In the genomic region with DNA sequence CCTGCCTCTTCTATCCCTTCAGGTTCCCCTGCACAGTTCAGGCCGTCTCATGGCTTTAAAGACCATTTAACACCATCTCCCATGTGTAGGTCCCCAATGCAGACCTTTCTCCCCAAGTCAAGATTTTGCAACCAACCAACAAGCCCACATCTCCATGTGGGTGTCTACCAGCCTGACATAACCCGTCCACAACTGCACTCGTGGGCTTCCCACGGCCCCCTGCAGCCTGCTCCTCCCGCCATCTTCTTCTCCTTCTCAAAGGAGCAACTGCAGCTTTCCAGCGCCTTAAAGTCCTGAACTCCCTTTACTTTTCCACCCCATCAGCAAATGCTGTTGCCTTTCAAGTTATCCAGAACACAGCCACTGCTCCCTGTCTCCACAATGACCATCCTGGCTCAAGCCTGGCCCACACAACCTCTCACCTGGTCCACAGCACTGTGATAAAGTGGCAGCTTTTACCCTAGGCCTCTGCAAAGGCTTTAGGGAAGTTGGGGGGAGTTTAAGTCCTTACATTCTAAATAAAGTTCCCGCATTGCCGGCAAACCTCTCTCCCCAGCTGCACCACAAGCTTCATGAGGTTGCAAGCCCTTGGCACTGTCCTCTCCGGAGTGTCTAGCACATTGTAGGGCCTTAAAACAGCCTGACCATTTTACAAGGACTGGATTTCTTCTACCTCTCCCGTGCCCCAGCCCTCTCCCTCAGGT, we compare ENCODE assay signal across 15 cellular contexts.
A peak's percentile ranks its signal among the peaks of the same experiment; 100 is the strongest.
DNase-seq lines count a peak whose midpoint lies in the region; ATAC-seq, FAIRE-seq and TF ChIP-seq lines count a peak whose summit lies in the region.
"Had no signal": no experiment of that assay in that cellular context is flagged by ENCODE, and none has a peak within 500 bp of the region (broad histone marks: within the 10 kb centered on the region; RNA-seq: fewer than 3 reads in every experiment).

No MANE protein-coding gene starts in this region.

- H3K27me3 Mint-ChIP-seq in GM23338 (ENCODE audit: insufficient read depth, low read depth, poor library complexity), result peaks cover 7% of the 10 kb centered on the region
- H3K27me3 Mint-ChIP-seq in activated CD8-positive, alpha-beta T cell treated with anti-CD3 and anti-CD28 coated beads, Interleukin-2, amount 10 ng/mL, durations not matched to agents 7 days and 5 days (ENCODE audit: low read depth), result no peaks in the 10 kb centered on the region
- H3K27me3 Mint-ChIP-seq: activated B cell treated with CpG ODN at 0.5 μM for 24 hours had no signal

- POLR2A ChIA-PET in A673 (lab: Charles Lee; ENCODE audit: low non-redundant PET), result no interaction called here
- POLR2A ChIA-PET in activated CD8-positive, alpha-beta T cell treated with anti-CD3 and anti-CD28 coated beads, Interleukin-2, amount 10 ng/mL, durations not matched to agents 7 days and 5 days (lab: Charles Lee), result interaction anchor here (0.5 to 1.0 kb wide), 2 partner anchors 21 to 140 kb away, joined by 3 read pairs; partner anchors contain the start of gene PREX1

- no peaks in the 10 kb centered on the region for H4K20me1 ChIP-seq in GM23338 (replicated peaks; ENCODE audit: insufficient read depth)

- ATAC-seq in GM23338 (no peak), lower lobe of right lung (no peak), mucosa of descending colon (no peak), HG03108 (IDR thresholded peaks at IDR 0.05; ENCODE audit: unreplicated experiment) (no peak)
- ATAC-seq in activated CD8-positive, alpha-beta T cell treated with anti-CD3 and anti-CD28 coated beads, Interleukin-2, amount 10 ng/mL, durations not matched to agents 7 days and 5 days, result no peak

- H3K4me2 ChIP-seq in GM23338, result no peak overlapping the region

- peaks cover 5% of the 10 kb centered on the region for H3K4me1 Mint-ChIP-seq in GM23338
- peaks cover 78% of the 10 kb centered on the region for H3K4me1 Mint-ChIP-seq in activated CD8-positive, alpha-beta T cell treated with anti-CD3 and anti-CD28 coated beads, Interleukin-2, amount 10 ng/mL, durations not matched to agents 7 days and 5 days (ENCODE audit: low read depth)

- intact Hi-C loops in A673 (cut with micrococcal nuclease; ENCODE audit: unreplicated experiment), result no loop called here
- intact Hi-C loops in lower lobe of right lung (cut with DNase I), result no loop called here
- intact Hi-C loops in mucosa of descending colon (cut with DNase I, micrococcal nuclease), result no loop called here

- no TSS peak for BruUV-seq in A673 (replicated peaks; lab: Mats Ljungman, UMichigan)

- no peak for FAIRE-seq in D721Med (lab: Jason Lieb, UNC)
- FAIRE-seq: HTR-8/SVneo, keratinocyte had no signal

- peaks cover 45% of the 10 kb centered on the region for H3K36me3 ChIP-seq in A673 (ENCODE audit: insufficient read depth, low read length, poor library complexity, severe bottlenecking)
- H3K36me3 ChIP-seq in GM23338 (ENCODE audit: insufficient read depth), result no peaks in the 10 kb centered on the region
- H3K36me3 ChIP-seq in lower lobe of right lung, result peaks cover 35% of the 10 kb centered on the region
- H3K36me3 ChIP-seq in mucosa of descending colon (ENCODE audit: low read depth), result no peaks in the 10 kb centered on the region
- H3K36me3 ChIP-seq: cardiac muscle cell, MG63 had no signal

- no peak for TF ChIP-seq CTCF in A673 (conservative IDR thresholded peaks at IDR 0.05; ENCODE audit: low read depth, low read length)
- no peak for TF ChIP-seq CTCF in GM23338 (conservative IDR thresholded peaks at IDR 0.05; ENCODE audit: low read depth in 2 of 2)
- TF ChIP-seq CTCF in lower lobe of right lung (IDR thresholded peaks at IDR 0.05), result no peak
- TF ChIP-seq CTCF in D721Med (IDR thresholded peaks at IDR 0.05; ENCODE audit: insufficient read depth, missing control alignments), result no peak
- no peak for TF ChIP-seq CTCF in mucosa of descending colon (IDR thresholded peaks at IDR 0.05)

- no peaks in the 10 kb centered on the region for H3K9me2 ChIP-seq in GM23338 (ENCODE audit: insufficient read depth)
- H3K9me2 ChIP-seq: SK-N-SH had no signal

- CTCF ChIA-PET in A673 (lab: Charles Lee), result no interaction called here
- CTCF ChIA-PET in activated CD8-positive, alpha-beta T cell treated with anti-CD3 and anti-CD28 coated beads, Interleukin-2, amount 10 ng/mL, durations not matched to agents 7 days and 5 days (lab: Charles Lee), result interaction anchor here (1.5 kb wide), 1 partner anchor 13 kb away, joined by 3 read pairs; no protein-coding TSS in a partner anchor

- no peaks in the 10 kb centered on the region for H3F3A ChIP-seq in GM23338 (replicated peaks; ENCODE audit: low read depth)

- H3K36me3 Mint-ChIP-seq in GM23338 (ENCODE audit: low read depth), result peaks cover 10% of the 10 kb centered on the region
- peaks cover 85% of the 10 kb centered on the region for H3K36me3 Mint-ChIP-seq in activated CD8-positive, alpha-beta T cell treated with anti-CD3 and anti-CD28 coated beads, Interleukin-2, amount 10 ng/mL, durations not matched to agents 7 days and 5 days (ENCODE audit: low read depth)

- no peak overlapping the region for H3K4me3 ChIP-seq in A673 (ENCODE audit: low read depth, low read length, poor library complexity, severe bottlenecking)
- H3K4me3 ChIP-seq in GM23338, result no peak overlapping the region
- no peak overlapping the region for H3K4me3 ChIP-seq in lower lobe of right lung
- no peak overlapping the region for H3K4me3 ChIP-seq in mucosa of descending colon
- H3K4me3 ChIP-seq: cardiac muscle cell, MG63 had no signal

- DNase-seq in A673 (ENCODE audit: low spot score) (no peak), GM23338 (ENCODE audit: low spot score) (no peak), lower lobe of right lung (no peak), CD1c-positive myeloid dendritic cell (ENCODE audit: extremely low spot score) (no peak), D721Med (ENCODE audit: insufficient read length, low spot score) (no peak), mucosa of descending colon (no peak)
- no peak for DNase-seq in activated CD8-positive, alpha-beta T cell treated with anti-CD3 and anti-CD28 coated beads, Interleukin-2, amount 10 ng/mL, durations not matched to agents 7 days and 5 days
- DNase-seq: activated B cell treated with CpG ODN at 0.5 μM for 24 hours, SK-N-SH had no signal

- H3K4me3 Mint-ChIP-seq in GM23338, result no peak overlapping the region
- no peak overlapping the region for H3K4me3 Mint-ChIP-seq in activated CD8-positive, alpha-beta T cell treated with anti-CD3 and anti-CD28 coated beads, Interleukin-2, amount 10 ng/mL, durations not matched to agents 7 days and 5 days
- H3K4me3 Mint-ChIP-seq: activated B cell treated with CpG ODN at 0.5 μM for 24 hours had no signal

- peak overlapping the region; percentile 54; the same call in 1 of the 2 replicates for H3K27ac Mint-ChIP-seq in GM23338
- H3K27ac Mint-ChIP-seq in activated CD8-positive, alpha-beta T cell treated with anti-CD3 and anti-CD28 coated beads, Interleukin-2, amount 10 ng/mL, durations not matched to agents 7 days and 5 days, result peak overlapping the region; percentile 61
- H3K27ac Mint-ChIP-seq: activated B cell treated with CpG ODN at 0.5 μM for 24 hours; activated T-helper 2 cell treated with anti-CD3 and anti-CD28 coated beads, Interferon-gamma antibody, Interleukin-2, Interleukin-4, amounts not matched to agents 10 μg/mL and 5 μg/mL and 100 μg/mL, durations not matched to agents 14 hours and 24 hours and 36 hours had no signal

- H3K27me3 ChIP-seq in A673 (replicated peaks; ENCODE audit: insufficient read depth, low read depth, low read length, poor library complexity), result no peaks in the 10 kb centered on the region
- no peaks in the 10 kb centered on the region for H3K27me3 ChIP-seq in GM23338 (ENCODE audit: insufficient read depth)
- H3K27me3 ChIP-seq in lower lobe of right lung (ENCODE audit: low read depth), result no peaks in the 10 kb centered on the region
- H3K27me3 ChIP-seq: cardiac muscle cell, MG63 had no signal

- H3K79me2 ChIP-seq in GM23338 (replicated peaks; ENCODE audit: insufficient read depth), result no peaks in the 10 kb centered on the region

- H3K4me1 ChIP-seq in A673 (ENCODE audit: insufficient read depth, low read length, poor library complexity, severe bottlenecking), result peaks cover 68% of the 10 kb centered on the region
- peaks cover 14% of the 10 kb centered on the region for H3K4me1 ChIP-seq in GM23338 (ENCODE audit: insufficient read depth)
- peaks cover 58% of the 10 kb centered on the region for H3K4me1 ChIP-seq in lower lobe of right lung
- peaks cover 48% of the 10 kb centered on the region for H3K4me1 ChIP-seq in mucosa of descending colon (ENCODE audit: low read depth)

- H3K9me3 Mint-ChIP-seq in GM23338, result no peaks in the 10 kb centered on the region
- H3K9me3 Mint-ChIP-seq in activated CD8-positive, alpha-beta T cell treated with anti-CD3 and anti-CD28 coated beads, Interleukin-2, amount 10 ng/mL, durations not matched to agents 7 days and 5 days (ENCODE audit: insufficient read depth), result no peaks in the 10 kb centered on the region
- H3K9me3 Mint-ChIP-seq: activated B cell treated with CpG ODN at 0.5 μM for 24 hours; activated T-helper 2 cell treated with anti-CD3 and anti-CD28 coated beads, Interferon-gamma antibody, Interleukin-2, Interleukin-4, amounts not matched to agents 10 μg/mL and 5 μg/mL and 100 μg/mL, durations not matched to agents 14 hours and 24 hours and 36 hours had no signal

- H3K27ac ChIP-seq in A673 (ENCODE audit: low read depth, low read length, poor library complexity, severe bottlenecking) (peak overlapping the region; percentile 92), GM23338 (ENCODE audit: low read depth) (no peak overlapping the region), lower lobe of right lung (peak overlapping the region; percentile 14)
- H3K27ac ChIP-seq: cardiac muscle cell had no signal

- H2AFZ ChIP-seq in GM23338, result no peak overlapping the region

- H3K9me3 ChIP-seq in A673 (ENCODE audit: low read depth, low read length, poor library complexity, severe bottlenecking), result no peaks in the 10 kb centered on the region
- no peaks in the 10 kb centered on the region for H3K9me3 ChIP-seq in lower lobe of right lung
- H3K9me3 ChIP-seq in mucosa of descending colon, result no peaks in the 10 kb centered on the region
- H3K9me3 ChIP-seq: MG63, SK-N-SH had no signal

TF ChIP-seq in GM23338, 12 proteins besides CTCF, POLR2A, EP300 and RAD21 (continues in another document):
- no peak for TF ChIP-seq EZH2phosphoT487 (IDR thresholded peaks at IDR 0.05; ENCODE audit: unreplicated experiment)
- no peak for TF ChIP-seq CREB1 (CRISPR knock-in tag; IDR thresholded peaks at IDR 0.05; ENCODE audit: low read depth)
